1 cellular context compared by ENCODE assay signal in genomic region chr4:109332926-109333464, GRCh38.
TF ChIP-seq lines count a peak whose summit lies in the region.

No MANE protein-coding gene starts in this region.

TF ChIP-seq in GM23338, 12 proteins besides CTCF, POLR2A, EP300 and RAD21 (continued from another document):
- TF ChIP-seq STAT1 (IDR thresholded peaks at IDR 0.05; ENCODE audit: unreplicated experiment) (no peak), POLR2AphosphoS5 (IDR thresholded peaks at IDR 0.05; ENCODE audit: low read depth) (no peak), CREB1 (CRISPR knock-in tag; IDR thresholded peaks at IDR 0.05; ENCODE audit: low read depth) (no peak)
